In genomic region chr16:67562526-67562917, GRCh38 we compare ENCODE assay signal across 8 cellular contexts. TPM values are rescaled to one million over a fixed set of nuclear protein-coding genes. Genes with fewer than 3 reads are reported as not detected.
DNase-seq lines count a peak whose midpoint lies in the region; ATAC-seq and TF ChIP-seq lines count a peak whose summit lies in the region.

Gene CTCF, plus strand, starts transcription at chr16:67562526. Its CDS starts 48,307 bp downstream, at chr16:67610833.

- H3K4me3 ChIP-seq in Jurkat, Clone E6-1 (ENCODE audit: low read length): peak within 1 kb of the TSS; percentile 94
- H3K4me3 ChIP-seq in adrenal gland (peak within 1 kb of the TSS; percentile 68 to 99 (median 90)), psoas muscle (peak within 1 kb of the TSS; percentile 78), uterus (peak within 1 kb of the TSS; percentile 67 to 92)

- in situ Hi-C loops in G401 (cut with HindIII; ENCODE audit: low sequenced_read_pairs) (no loop called here), SK-MEL-5 (cut with HindIII; ENCODE audit: low pct_unique_long_range_greater_than_20kb, low sequenced_read_pairs) (no loop called here)

- TF ChIP-seq CTCF in adrenal gland (IDR thresholded peaks at IDR 0.05) (peak in 3 of 6 experiments; percentile 62 to 84 (median 83)), psoas muscle (IDR thresholded peaks at IDR 0.05) (peak; percentile 71), uterus (IDR thresholded peaks at IDR 0.05) (peak; percentile 32 to 89 (median 86))

- intact Hi-C loops in adrenal gland (cut with DNase I): loop anchor here (5.0 kb wide), 1 partner anchor 100 kb away; the partner anchor contains the start of genes ACD (in 2 of the 2) and PARD6A (in 2 of the 2)
- intact Hi-C loops in left ventricle myocardium superior (cut with micrococcal nuclease): loop anchor here (5.0 kb wide), 1 partner anchor 105 kb away; the partner anchor contains the start of genes C16orf86 and ENKD1
- intact Hi-C loops in psoas muscle (cut with DNase I): loop anchor here (5.0 kb wide), 2 partner anchors 40 to 80 kb away; no protein-coding TSS in a partner anchor
- intact Hi-C loops in uterus (cut with DNase I; ENCODE audit: low total_unique reads): no loop called here

- H3K27me3 ChIP-seq in adrenal gland (no peaks in the 10 kb centered on the region), psoas muscle (ENCODE audit: insufficient read depth in 3 of 3, low read length in 2 of 3) (no peaks in the 10 kb centered on the region), uterus (no peaks in the 10 kb centered on the region)

- H3K4me1 ChIP-seq in adrenal gland (replicated peaks in 1 of 2) (peaks cover 6 to 21% of the 10 kb centered on the region in 2 donors), psoas muscle (peaks cover 31% of the 10 kb centered on the region), uterus (peaks cover 8 to 11% of the 10 kb centered on the region in 2 donors)

- peak; percentile 34 for ATAC-seq in GM21619 (IDR thresholded peaks at IDR 0.05; ENCODE audit: unreplicated experiment)
- ATAC-seq in left ventricle myocardium superior: peak; percentile 65
- peak; percentile 54 to 63 (median 60) for ATAC-seq in psoas muscle

- H3K9me3 ChIP-seq in adrenal gland (replicated peaks in 1 of 3) (no peaks in the 10 kb centered on the region), psoas muscle (no peaks in the 10 kb centered on the region), uterus (no peaks in the 10 kb centered on the region)

- WGBS in adrenal gland, 4 donors: 0 to 1% methylated on average over 50 to 62 of the region's 62 CpGs; no CpG with 5 or more reads in 2 of the 4 donors
- 0 to 1% (median 0%) methylated on average over 21 to 62 of the region's 62 CpGs for WGBS in psoas muscle, 3 donors

- no peaks in the 10 kb centered on the region for H3K36me3 ChIP-seq in adrenal gland (replicated peaks in 1 of 2)
- no peaks in the 10 kb centered on the region for H3K36me3 ChIP-seq in psoas muscle (ENCODE audit: insufficient read depth in 1 of 2, low read depth in 1 of 2)
- H3K36me3 ChIP-seq in uterus: no peaks in the 10 kb centered on the region

- peak within 1 kb of the TSS; percentile 92 to 99 (median 99) for H3K27ac ChIP-seq in adrenal gland
- H3K27ac ChIP-seq in psoas muscle: peak within 1 kb of the TSS; percentile 96
- H3K27ac ChIP-seq in uterus: peak within 1 kb of the TSS; percentile 97 to 99

- peak; percentile 7 to 42 for TF ChIP-seq POLR2A in adrenal gland (IDR thresholded peaks at IDR 0.05)
- peak in 1 of 2 donors; percentile 35 for TF ChIP-seq POLR2A in uterus (IDR thresholded peaks at IDR 0.05)

- peak; percentile 78 for DNase-seq in G401 (ENCODE audit: low spot score)
- DNase-seq in Jurkat, Clone E6-1 (ENCODE audit: low read depth, low spot score): peak; percentile 67
- DNase-seq in SK-MEL-5 (ENCODE audit: low read depth, low spot score): peak; percentile 70
- peak; percentile 78 to 88 (median 85) for DNase-seq in adrenal gland
- peak; percentile 92 for DNase-seq in left ventricle myocardium superior
- DNase-seq in psoas muscle: peak; percentile 85 to 93
- peak; percentile 81 to 86 for DNase-seq in uterus

RNA-seq across cellular contexts. Expression of gene CTCF, which starts in this region (rescaled TPM):
- total RNA-seq in G401 (2014; rRNA removed; shearing (Covaris generic)): 32.4 and 37.3 TPM in 2 replicates
- polyA plus RNA-seq in Jurkat, Clone E6-1 (2012; ENCODE audit: insufficient read depth, insufficient read length): 91.9 TPM
- total RNA-seq in SK-MEL-5 (2014; rRNA removed; shearing (Covaris generic)): 25.9 and 26.4 TPM in 2 replicates
- 31.7 and 39.3 TPM in 2 replicates for polyA plus RNA-seq in SK-MEL-5 (2015; cell fraction: cytosol; rRNA removed)
- polyA plus RNA-seq in SK-MEL-5 (2015; cell fraction: nucleus; rRNA removed): 16.9 and 20.4 TPM in 2 replicates
- total RNA-seq in adrenal gland: 10 to 100 TPM; 24.8 to 53.5 (median 31.6) TPM
- polyA plus RNA-seq in adrenal gland: 10 to 100 TPM; 18.4 to 34.6 (median 27.4) TPM
- 32.8 TPM for total RNA-seq in left ventricle myocardium superior
- total RNA-seq in psoas muscle: 10 to 100 TPM; 22.1 to 26.5 (median 26.0) TPM
- polyA plus RNA-seq in psoas muscle: 10 to 100 TPM; 17.7 to 44.7 (median 18.9) TPM
- total RNA-seq in uterus: 10 to 100 TPM; 24.8 to 54.1 (median 43.7) TPM

Comparison
In these comparisons a context has a peak if more than half of its experiments do, and no peak if none do; other contexts are left out.
1. Peak in every context shown above with its lines: DNase-seq, ATAC-seq, H3K4me3 ChIP-seq and H3K27ac ChIP-seq.